Comparison of ENCODE assay signal across 17 cellular contexts in genomic region chr13:46507978-46508377, GRCh38. TPM values are rescaled to one million over a fixed set of nuclear protein-coding genes. Genes with fewer than 3 reads are reported as not detected.
DNase-seq lines count a peak whose midpoint lies in the region; ATAC-seq, FAIRE-seq and TF ChIP-seq lines count a peak whose summit lies in the region.
"Had no signal": no experiment of that assay in that cellular context is flagged by ENCODE, and none has a peak within 500 bp of the region (broad histone marks: within the 10 kb centered on the region; RNA-seq: fewer than 3 reads in every experiment).

No MANE protein-coding gene starts in this region.

- no peak overlapping the region for H3K4me3 Mint-ChIP-seq in astrocyte (ENCODE audit: unreplicated experiment)
- H3K4me3 Mint-ChIP-seq: CD4-positive, CD25-positive, alpha-beta regulatory T cell; T-cell had no signal

- no peaks in the 10 kb centered on the region for H3K27me3 ChIP-seq in astrocyte (ENCODE audit: insufficient read depth, low read length)
- H3K27me3 ChIP-seq: SJCRH30 had no signal

- H3K4me2 ChIP-seq in astrocyte (ENCODE audit: low read length), result no peak overlapping the region

- no peaks in the 10 kb centered on the region for H4K20me1 ChIP-seq in astrocyte (ENCODE audit: insufficient read depth, low read length)

- H2AFZ ChIP-seq in astrocyte (ENCODE audit: low read depth, low read length), result no peak overlapping the region

- H3K9ac ChIP-seq in astrocyte (ENCODE audit: low read length), result no peak overlapping the region

- H3K27ac Mint-ChIP-seq in astrocyte (ENCODE audit: unreplicated experiment), result no peak overlapping the region
- H3K27ac Mint-ChIP-seq: CD4-positive, CD25-positive, alpha-beta regulatory T cell; T-cell had no signal

- no peaks in the 10 kb centered on the region for H3K4me1 ChIP-seq in astrocyte (ENCODE audit: insufficient read depth, low read length)
- H3K4me1 ChIP-seq: SJCRH30 had no signal

- no peaks in the 10 kb centered on the region for H3K9me3 Mint-ChIP-seq in astrocyte (ENCODE audit: unreplicated experiment)
- H3K9me3 Mint-ChIP-seq: T-cell had no signal

- H3K27ac ChIP-seq in astrocyte (ENCODE audit: low read depth, low read length), result no peak overlapping the region
- H3K27ac ChIP-seq: SJCRH30 had no signal

- no peaks in the 10 kb centered on the region for H3K9me3 ChIP-seq in astrocyte (ENCODE audit: insufficient read depth, low read depth, low read length)
- H3K9me3 ChIP-seq: SJCRH30 had no signal

- TF ChIP-seq CTCF in NB4 (IDR thresholded peaks at IDR 0.05; ENCODE audit: low read depth, low read length) (no peak), astrocyte (IDR thresholded peaks at IDR 0.05; ENCODE audit: insufficient read depth, low read depth, low read length) (no peak)

- no peaks in the 10 kb centered on the region for H3K36me3 Mint-ChIP-seq in astrocyte (ENCODE audit: low read depth, unreplicated experiment)
- H3K36me3 Mint-ChIP-seq: CD4-positive, CD25-positive, alpha-beta regulatory T cell; T-cell had no signal

- no peak for TF ChIP-seq POLR2A in NB4 (IDR thresholded peaks at IDR 0.05; ENCODE audit: extremely low read depth, insufficient read length)

- peaks cover 4% of the 10 kb centered on the region for H3K4me1 Mint-ChIP-seq in astrocyte (ENCODE audit: low read depth, unreplicated experiment)
- H3K4me1 Mint-ChIP-seq: CD4-positive, CD25-positive, alpha-beta regulatory T cell; T-cell had no signal

- ATAC-seq in HG03457 (IDR thresholded peaks at IDR 0.05; ENCODE audit: unreplicated experiment), result no peak
- ATAC-seq in GM18520 (IDR thresholded peaks at IDR 0.05; ENCODE audit: unreplicated experiment), result no peak
- ATAC-seq: T-cell had no signal

- H3K79me2 ChIP-seq in astrocyte (ENCODE audit: insufficient read depth, low read length), result no peaks in the 10 kb centered on the region

- H3K27me3 Mint-ChIP-seq in astrocyte (ENCODE audit: low read depth, unreplicated experiment), result no peaks in the 10 kb centered on the region

- no peak for FAIRE-seq in astrocyte (lab: Jason Lieb, UNC)
- FAIRE-seq: A204.1, GM12891, GM19239 had no signal

- H3K4me3 ChIP-seq in NB4 (ENCODE audit: low read depth, low read length) (no peak overlapping the region), astrocyte (ENCODE audit: insufficient read depth, low read depth, low read length) (no peak overlapping the region)
- H3K4me3 ChIP-seq: SJCRH30 had no signal

- H3K36me3 ChIP-seq in astrocyte (ENCODE audit: insufficient read depth, low read length), result no peaks in the 10 kb centered on the region
- H3K36me3 ChIP-seq: SJCRH30 had no signal

- DNase-seq in A172 (ENCODE audit: low spot score), result peak; percentile 14
- peak; percentile 34 for DNase-seq in H4 (ENCODE audit: low spot score)
- DNase-seq in NB4 (ENCODE audit: low read depth), result peak; percentile 68
- peak; percentile 16 for DNase-seq in astrocyte (ENCODE audit: low read depth)
- DNase-seq in NCI-H187 (lab: John Stamatoyannopoulos, UW), result no peak
- DNase-seq in dermis blood vessel endothelial cell, result no peak
- DNase-seq: CD4-positive, CD25-positive, alpha-beta regulatory T cell; DMS53; NCI-H1092 treated with DMSO at 0.1 percent for 48 hours; NCI-H1694 treated with DMSO at 0.1 percent for 48 hours; SJCRH30; T-cell had no signal

RNA-seq across cellular contexts. Expression of gene LRCH1, which starts 45.0 kb away (rescaled TPM):
- 4.9 and 5.0 TPM in 2 replicates for total RNA-seq in A172 (2014; rRNA removed; shearing (Covaris generic))
- total RNA-seq in H4 (2014; rRNA removed; shearing (Covaris generic)), result 2.1 and 3.1 TPM in 2 replicates
- total RNA-seq in astrocyte, result 17.4 and 17.7 TPM in 2 replicates
- total RNA-seq in dermis blood vessel endothelial cell, result 21.8 and 25.7 TPM in 2 replicates

Comparison
In these comparisons a context has a peak if more than half of its experiments do, and no peak if none do; other contexts are left out.
1. DNase-seq: peak in A172 (single experiment), H4 (single experiment), NB4 (single experiment) and astrocyte (single experiment); none in NCI-H187 (0 of 2) and dermis blood vessel endothelial cell (single experiment).